In the genomic region with DNA sequence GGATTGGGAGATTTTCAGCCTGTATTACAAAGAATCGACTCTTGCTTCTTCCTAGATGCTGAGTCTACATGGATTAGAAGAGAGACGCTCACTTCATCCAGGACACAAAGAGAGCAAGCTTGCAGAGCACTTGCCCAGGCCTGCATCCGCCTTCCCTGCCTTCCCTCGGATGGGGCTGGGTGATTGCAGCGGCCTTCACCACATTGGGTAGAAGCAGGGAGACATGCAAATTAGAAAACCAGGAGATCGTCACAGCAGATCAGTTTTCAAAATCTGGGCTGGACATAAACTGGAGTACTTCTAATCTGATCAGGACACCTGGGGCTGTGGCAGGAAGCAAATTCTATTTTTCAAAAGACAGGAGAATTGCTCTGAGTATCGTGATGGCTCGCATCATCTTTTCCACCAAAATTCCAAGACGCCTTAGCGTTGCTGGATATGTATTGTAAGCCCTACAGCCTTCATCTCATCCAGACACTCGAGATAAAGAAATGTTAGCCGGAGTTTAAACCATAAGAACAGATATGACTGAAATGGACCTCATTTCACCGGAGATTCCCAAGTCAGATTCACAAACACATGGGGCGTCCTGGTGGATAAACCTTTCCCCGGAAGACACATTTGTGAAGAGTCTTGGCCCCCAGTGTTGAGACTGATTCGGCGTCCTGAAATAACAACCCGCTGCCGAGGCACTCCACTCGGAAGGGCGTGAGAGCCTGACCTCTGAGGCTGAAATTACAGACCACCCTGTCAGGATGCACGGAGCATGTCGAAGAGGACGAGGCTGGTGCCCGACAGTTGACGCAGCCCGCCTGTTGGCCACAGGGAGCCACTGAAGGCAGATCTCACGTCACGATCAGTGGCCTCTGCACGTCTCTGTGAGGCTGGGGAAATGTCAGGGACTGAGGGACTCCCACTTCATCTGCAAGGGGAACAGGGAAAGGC, we compare ENCODE assay signal across 12 cellular contexts.
DNase-seq lines count a peak whose midpoint lies in the region; ATAC-seq and TF ChIP-seq lines count a peak whose summit lies in the region.
"Had no signal": no experiment of that assay in that cellular context is flagged by ENCODE, and none has a peak within 500 bp of the region (broad histone marks: within the 10 kb centered on the region; RNA-seq: fewer than 3 reads in every experiment).

No MANE protein-coding gene starts in this region.

- H3K4me1 Mint-ChIP-seq in nephron: peaks cover 44% of the 10 kb centered on the region
- H3K4me1 Mint-ChIP-seq: CD4-positive, CD25-positive, alpha-beta regulatory T cell had no signal

- H3K27ac ChIP-seq in gastroesophageal sphincter: no peak overlapping the region

- ATAC-seq in gastroesophageal sphincter: no peak
- ATAC-seq: stimulated activated naive CD8-positive, alpha-beta T cell treated with anti-CD3 and anti-CD28 coated beads, Interleukin-15, Interleukin-2, amounts not matched to agents 100 U/mL and 50 U/mL, for 24 hours had no signal

- peak overlapping the region; percentile 13 to 38 (median 16) for H3K4me3 Mint-ChIP-seq in nephron
- H3K4me3 Mint-ChIP-seq: CD4-positive, CD25-positive, alpha-beta regulatory T cell had no signal

- peak overlapping the region; percentile 83 to 95 (median 87) for H3K27ac Mint-ChIP-seq in nephron
- H3K27ac Mint-ChIP-seq: CD4-positive, CD25-positive, alpha-beta regulatory T cell had no signal

- no peak for TF ChIP-seq POLR2A in gastroesophageal sphincter (IDR thresholded peaks at IDR 0.05)

- H3K9me3 ChIP-seq in gastroesophageal sphincter: no peaks in the 10 kb centered on the region

- H3K27me3 Mint-ChIP-seq in nephron (ENCODE audit: low read depth): peaks cover 6% of the 10 kb centered on the region
- H3K27me3 Mint-ChIP-seq: CD4-positive, CD25-positive, alpha-beta regulatory T cell had no signal

- intact Hi-C loops in cardiac septum (cut with DNase I): no loop called here

- H3K4me3 ChIP-seq in choroid plexus epithelial cell (ENCODE audit: low read depth, low read length) (peak overlapping the region; percentile 20), gastroesophageal sphincter (no peak overlapping the region)

- H3K4me1 ChIP-seq in gastroesophageal sphincter: peaks cover 0 to 21% (median 0%) of the 10 kb centered on the region in 3 donors

- no peaks in the 10 kb centered on the region for H3K36me3 Mint-ChIP-seq in nephron (ENCODE audit: low read depth)
- H3K36me3 Mint-ChIP-seq: CD4-positive, CD25-positive, alpha-beta regulatory T cell had no signal

- no peaks in the 10 kb centered on the region for H3K27me3 ChIP-seq in gastroesophageal sphincter

- WGBS in gastroesophageal sphincter (ENCODE audit: low coverage in 1 of 2), 2 donors: 78% methylated on average over 13 to 18 of the region's 30 CpGs

- H3K36me3 ChIP-seq in gastroesophageal sphincter: no peaks in the 10 kb centered on the region

- H3K9me3 Mint-ChIP-seq in nephron: no peaks in the 10 kb centered on the region
- H3K9me3 Mint-ChIP-seq: CD4-positive, CD25-positive, alpha-beta regulatory T cell had no signal

- DNase-seq in DMS 273 (lab: John Stamatoyannopoulos, UW; ENCODE audit: unreplicated experiment) (peak; percentile 82), NCI-H2107 (lab: John Stamatoyannopoulos, UW) (peak; percentile 63), choroid plexus epithelial cell (ENCODE audit: low read depth) (peak; percentile 95), DMS114 treated with DMSO at 0.1 percent for 48 hours (lab: John Stamatoyannopoulos, UW; ENCODE audit: unreplicated experiment) (no peak), cardiac septum (ENCODE audit: low spot score) (no peak)
- no peak for DNase-seq in activated CD4-positive, CD25-positive, alpha-beta regulatory T cell (lab: John Stamatoyannopoulos, UW)
- DNase-seq: activated naive CD4-positive, alpha-beta T cell treated with anti-CD3 and anti-CD28 coated beads, Interleukin-2, amount 50 U/mL, for 16 hours; CD4-positive, CD25-positive, alpha-beta regulatory T cell; stimulated activated naive CD8-positive, alpha-beta T cell treated with anti-CD3 and anti-CD28 coated beads, Interleukin-15, Interleukin-2, amounts not matched to agents 100 U/mL and 50 U/mL, for 24 hours; T-helper 9 cell had no signal

- no peak for TF ChIP-seq EP300 in gastroesophageal sphincter (IDR thresholded peaks at IDR 0.05)

- TF ChIP-seq CTCF in choroid plexus epithelial cell (conservative IDR thresholded peaks at IDR 0.05; ENCODE audit: low read depth, low read length) (no peak), nephron (IDR thresholded peaks at IDR 0.05; ENCODE audit: unreplicated experiment in 3 of 3) (no peak), gastroesophageal sphincter (IDR thresholded peaks at IDR 0.05) (no peak)

Comparison
In these comparisons a context has a peak if more than half of its experiments do, and no peak if none do; other contexts are left out.
1. DNase-seq: peak in DMS 273 (single experiment), NCI-H2107 (single experiment) and choroid plexus epithelial cell (single experiment); none in activated CD4-positive, CD25-positive, alpha-beta regulatory T cell (0 of 4), DMS114 treated with DMSO at 0.1 percent for 48 hours (single experiment) and cardiac septum (single experiment).